In the genomic region with DNA sequence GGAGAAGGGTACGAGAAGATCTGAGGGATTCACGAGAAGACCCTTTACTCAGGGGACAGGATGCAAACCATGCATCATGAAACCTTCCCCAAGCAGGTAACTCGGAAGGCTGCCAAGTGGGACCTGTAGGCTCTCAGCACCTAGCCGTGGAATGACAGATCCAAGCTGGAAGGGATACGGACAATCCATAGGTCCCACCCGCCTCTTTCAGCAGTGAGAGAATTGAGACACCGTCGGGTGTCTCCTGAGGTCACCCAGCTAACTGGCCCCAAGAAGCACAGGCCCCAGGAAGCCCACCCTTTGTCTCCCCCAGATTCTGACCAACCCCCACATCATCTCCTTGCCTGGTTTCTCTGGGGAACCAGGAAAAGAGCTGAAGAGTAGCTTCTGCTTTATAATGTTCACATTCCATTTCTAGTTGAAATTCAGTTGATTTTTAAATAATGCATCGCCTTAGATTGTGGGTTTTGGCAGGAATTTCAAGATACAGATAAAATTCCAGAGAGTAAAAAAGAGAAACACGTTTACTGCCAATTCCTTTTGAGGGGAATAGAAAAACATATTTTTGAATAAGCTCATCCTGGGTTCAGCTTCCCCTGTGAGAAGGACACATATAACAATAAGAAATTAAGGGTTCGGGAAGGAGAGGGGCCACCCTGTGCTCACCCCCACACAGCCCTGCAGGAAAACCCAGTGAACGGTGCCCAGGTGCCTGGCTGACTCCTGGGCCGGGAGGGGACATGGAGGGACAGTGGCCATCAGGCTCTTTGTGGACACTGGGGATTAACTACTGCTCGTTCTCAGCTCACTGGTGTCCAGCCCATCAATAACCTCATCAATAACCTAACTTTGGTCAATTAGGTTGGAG, we compare ENCODE assay signal across 1 cellular context.
TF ChIP-seq lines count a peak whose summit lies in the region.

No MANE protein-coding gene starts in this region.

TF ChIP-seq in K562, 482 proteins besides CTCF, POLR2A, EP300 and RAD21:
- TF ChIP-seq TOE1 (IDR thresholded peaks at IDR 0.05; ENCODE audit: borderline replicate concordance) (no peak), TOE1 (CRISPR knock-in tag; IDR thresholded peaks at IDR 0.05; ENCODE audit: borderline replicate concordance, low read depth) (no peak)
- TF ChIP-seq, protein P1, sequence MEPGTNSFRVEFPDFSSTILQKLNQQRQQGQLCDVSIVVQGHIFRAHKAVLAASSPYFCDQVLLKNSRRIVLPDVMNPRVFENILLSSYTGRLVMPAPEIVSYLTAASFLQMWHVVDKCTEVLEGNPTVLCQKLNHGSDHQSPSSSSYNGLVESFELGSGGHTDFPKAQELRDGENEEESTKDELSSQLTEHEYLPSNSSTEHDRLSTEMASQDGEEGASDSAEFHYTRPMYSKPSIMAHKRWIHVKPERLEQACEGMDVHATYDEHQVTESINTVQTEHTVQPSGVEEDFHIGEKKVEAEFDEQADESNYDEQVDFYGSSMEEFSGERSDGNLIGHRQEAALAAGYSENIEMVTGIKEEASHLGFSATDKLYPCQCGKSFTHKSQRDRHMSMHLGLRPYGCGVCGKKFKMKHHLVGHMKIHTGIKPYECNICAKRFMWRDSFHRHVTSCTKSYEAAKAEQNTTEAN (CRISPR knock-in tag; IDR thresholded peaks at IDR 0.05) = no peak
